Comparison of ENCODE assay signal across 7 cellular contexts in the genomic region with DNA sequence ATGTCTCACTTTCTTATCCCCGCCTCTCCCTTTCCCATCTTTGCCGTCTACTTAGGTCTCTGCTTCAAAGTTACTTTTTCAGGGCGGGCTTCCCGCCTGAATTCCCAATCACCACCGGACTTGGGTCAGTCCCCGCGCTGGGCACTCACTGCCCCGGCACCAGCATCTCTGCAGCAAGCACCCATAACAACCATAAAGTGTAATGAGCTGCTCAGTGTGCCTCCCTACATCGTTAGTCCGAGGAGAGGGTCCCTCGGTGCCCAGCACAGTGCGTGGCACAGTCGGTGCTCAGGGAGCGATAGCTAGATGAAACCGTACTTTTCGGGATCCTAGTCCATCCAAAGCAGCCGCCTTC. TPM values are rescaled to one million over a fixed set of nuclear protein-coding genes. Genes with fewer than 3 reads are reported as not detected.
DNase-seq lines count a peak whose midpoint lies in the region; TF ChIP-seq lines count a peak whose summit lies in the region.

No MANE protein-coding gene starts in this region.

- DNase-seq in stomach (no peak), erythroblast (lab: John Stamatoyannopoulos, UW) (no peak), activated gamma-delta T cell (lab: John Stamatoyannopoulos, UW) (no peak), HCEC 1CT (no peak)

- peak overlapping the region; percentile 92 for H3K27ac Mint-ChIP-seq in activated naive CD8-positive, alpha-beta T cell

- no peak for TF ChIP-seq EP300 in stomach (IDR thresholded peaks at IDR 0.05)

- H3K36me3 ChIP-seq in HUES48 (ENCODE audit: control insufficient read depth, insufficient read depth, low read length) (peaks cover 14% of the 10 kb centered on the region), iPS-20b (ENCODE audit: insufficient read depth, low read depth, low read length) (peaks cover 18% of the 10 kb centered on the region), stomach (peaks cover 0 to 8% (median 2%) of the 10 kb centered on the region in 4 donors)

- peak overlapping the region; percentile 84 for H3K4me3 Mint-ChIP-seq in activated naive CD8-positive, alpha-beta T cell

- H3K27ac ChIP-seq in HUES48 (ENCODE audit: low read depth, low read length) (peak overlapping the region; percentile 97), iPS-20b (ENCODE audit: low read length) (peak overlapping the region; percentile 73), stomach (peak overlapping the region; percentile 92 to 97 (median 93))

- 39 to 64% (median 42%) methylated on average over 6 to 17 of the region's 17 CpGs for WGBS in stomach, 5 donors

- peak overlapping the region; percentile 82 for H3K4me3 ChIP-seq in HUES48 (ENCODE audit: low read depth, low read length)
- H3K4me3 ChIP-seq in iPS-20b (ENCODE audit: low read length): peak overlapping the region; percentile 90
- peak overlapping the region; percentile 64 to 86 (median 70) for H3K4me3 ChIP-seq in stomach

- H3K9me3 ChIP-seq in HUES48 (ENCODE audit: control insufficient read depth, insufficient read depth, low read length): no peaks in the 10 kb centered on the region
- H3K9me3 ChIP-seq in iPS-20b (ENCODE audit: insufficient read depth, low read depth, low read length): no peaks in the 10 kb centered on the region
- H3K9me3 ChIP-seq in stomach: no peaks in the 10 kb centered on the region

- peaks cover 17% of the 10 kb centered on the region for H3K36me3 Mint-ChIP-seq in activated naive CD8-positive, alpha-beta T cell

- H3K9ac ChIP-seq in HUES48 (ENCODE audit: low read depth, low read length) (0 out of 2 replicates have a peak overlapping the region, but pooled peaks have one; percentile 95), iPS-20b (ENCODE audit: low read depth, low read length) (peak overlapping the region; percentile 88; the same call in 1 of the 2 replicates)

- no peak for TF ChIP-seq CTCF in stomach (IDR thresholded peaks at IDR 0.05)

- intact Hi-C loops in stomach (cut with DNase I; ENCODE audit: low total_unique reads): no loop called here

- H3K4me1 Mint-ChIP-seq in activated naive CD8-positive, alpha-beta T cell (ENCODE audit: low read depth): peaks cover 34% of the 10 kb centered on the region

- no peak for TF ChIP-seq POLR2A in stomach (IDR thresholded peaks at IDR 0.05)
- TF ChIP-seq POLR2A in erythroblast (IDR thresholded peaks at IDR 0.05; ENCODE audit: low read length): no peak

- no peaks in the 10 kb centered on the region for H3K27me3 ChIP-seq in HUES48 (ENCODE audit: control insufficient read depth, insufficient read depth, low read length)
- H3K27me3 ChIP-seq in iPS-20b (ENCODE audit: insufficient read depth, low read length): no peaks in the 10 kb centered on the region
- H3K27me3 ChIP-seq in stomach: no peaks in the 10 kb centered on the region

- no peaks in the 10 kb centered on the region for H3K27me3 Mint-ChIP-seq in activated naive CD8-positive, alpha-beta T cell

- no peaks in the 10 kb centered on the region for H3K9me3 Mint-ChIP-seq in activated naive CD8-positive, alpha-beta T cell (ENCODE audit: low read depth)

- H3K4me1 ChIP-seq in HUES48 (ENCODE audit: control insufficient read depth, insufficient read depth, low read length): peaks cover 14% of the 10 kb centered on the region
- H3K4me1 ChIP-seq in iPS-20b (ENCODE audit: insufficient read depth, low read length): peaks cover 8% of the 10 kb centered on the region
- H3K4me1 ChIP-seq in stomach: peaks cover 24 to 51% (median 36%) of the 10 kb centered on the region in 4 donors

RNA-seq across cellular contexts. Expression of a gene that starts 0.6 kb away (rescaled TPM):
- 10 to 100 TPM; 14.0 to 45.5 (median 32.7) TPM for total RNA-seq in stomach
- 1 to 10 TPM; 6.4 to 9.8 (median 8.1) TPM for polyA plus RNA-seq in stomach

RNA-seq across cellular contexts. Expression of a gene that starts 42.7 kb away (rescaled TPM):
- total RNA-seq in stomach: 10 to 100 TPM in 1 of 5 donors, 1 to 10 TPM in 1, under 1 TPM in 1, not detected in 2; 0.73 to 10.5 (median 3.1) TPM
- polyA plus RNA-seq in stomach: under 1 TPM in 2 of 3 donors, not detected in 1; 0.25 to 0.31 TPM
